ENCODE assay signal across 1 cellular context in the genomic region with DNA sequence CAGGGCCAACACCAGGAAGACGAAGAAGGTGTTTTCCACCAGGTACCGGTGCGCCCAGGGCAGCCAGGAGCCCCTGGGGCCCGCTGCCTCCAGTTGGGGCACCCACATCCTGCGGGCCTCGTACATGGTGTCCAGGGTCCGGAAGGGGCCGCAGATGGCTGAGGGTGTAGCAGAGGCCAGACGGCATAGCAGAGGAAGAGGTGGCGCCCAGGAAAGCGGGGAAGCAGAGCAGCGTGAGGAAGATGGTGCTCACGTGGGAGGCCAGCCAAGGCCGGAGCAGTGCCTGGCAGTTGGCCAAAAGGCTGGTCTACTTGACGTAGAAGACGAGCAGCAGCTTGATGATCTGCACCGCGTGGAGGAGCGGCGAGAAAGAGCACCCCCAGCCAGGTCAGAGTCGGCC.
TF ChIP-seq lines count a peak whose summit lies in the region.

No MANE protein-coding gene starts in this region.

TF ChIP-seq in IMR-90, 13 proteins besides CTCF, POLR2A, EP300 and RAD21 (continued from another document):
- TF ChIP-seq NFE2L2 (IDR thresholded peaks at IDR 0.05; ENCODE audit: low read depth, low read length) (no peak), MXI1 (IDR thresholded peaks at IDR 0.05; ENCODE audit: borderline replicate concordance, low read depth, low read length) (no peak)
